ENCODE assay signal across 24 cellular contexts in genomic region chr12:113610698-113611097, GRCh38.
DNase-seq lines count a peak whose midpoint lies in the region; ATAC-seq and TF ChIP-seq lines count a peak whose summit lies in the region.
"Had no signal": no experiment of that assay in that cellular context is flagged by ENCODE, and none has a peak within 500 bp of the region (broad histone marks: within the 10 kb centered on the region; RNA-seq: fewer than 3 reads in every experiment).

No MANE protein-coding gene starts in this region.

- H3K27ac ChIP-seq in neuronal stem cell (replicated peaks; ENCODE audit: low read length) (peak overlapping the region; percentile 80), Peyer's patch (no peak overlapping the region), esophagus muscularis mucosa (replicated peaks in 1 of 4) (no peak overlapping the region)
- H3K27ac ChIP-seq: PC-9, RWPE1 had no signal

- TF ChIP-seq EP300 in esophagus muscularis mucosa (IDR thresholded peaks at IDR 0.05) = no peak

- H3K9ac ChIP-seq in iPS-15b (ENCODE audit: low read depth, low read length) = peak overlapping the region; percentile 77
- peak overlapping the region; percentile 57 for H3K9ac ChIP-seq in neuronal stem cell (ENCODE audit: low read depth, low read length, poor library complexity)
- H3K9ac ChIP-seq: SK-N-SH had no signal

- H3K79me1 ChIP-seq in neuronal stem cell (ENCODE audit: low read depth, low read length) = no peaks in the 10 kb centered on the region

- no peak overlapping the region for H4K91ac ChIP-seq in neuronal stem cell (ENCODE audit: low read depth, low read length, poor library complexity)

- no peak overlapping the region for H2BK5ac ChIP-seq in neuronal stem cell (ENCODE audit: low read length)

- in situ Hi-C loops in HAP-1 (cut with MboI; ENCODE audit: low sequenced_read_pairs) = no loop called here

- H3K9me3 ChIP-seq in HAP-1 = no peaks in the 10 kb centered on the region
- H3K9me3 ChIP-seq in iPS-15b (ENCODE audit: control insufficient read depth, insufficient read depth, low read length) = no peaks in the 10 kb centered on the region
- peaks cover 0 to 5% of the 10 kb centered on the region in 2 donors for H3K9me3 ChIP-seq in neuronal stem cell (replicated peaks in 1 of 2; ENCODE audit: control insufficient read depth in 2 of 2, insufficient read depth in 1 of 2, low read depth in 1 of 2, low read length in 2 of 2)
- H3K9me3 ChIP-seq in Peyer's patch = no peaks in the 10 kb centered on the region
- peaks cover 0 to 10% (median 2%) of the 10 kb centered on the region in 4 donors for H3K9me3 ChIP-seq in esophagus muscularis mucosa
- H3K9me3 ChIP-seq: BE2C, SK-N-SH had no signal

- no peak overlapping the region for H4K8ac ChIP-seq in neuronal stem cell (ENCODE audit: low read depth, low read length)

- peak in 1 of 2 experiments; percentile 37 for DNase-seq in HAP-1 (ENCODE audit: low spot score in 2 of 2)
- peak; percentile 67 for DNase-seq in ecto neural progenitor cell (ENCODE audit: low spot score)
- no peak for DNase-seq in neuronal stem cell (ENCODE audit: low spot score)
- DNase-seq in Peyer's patch = no peak
- DNase-seq in esophagus muscularis mucosa (ENCODE audit: extremely low spot score) = no peak
- DNase-seq in HCEC 1CT = no peak
- DNase-seq: BE2C, DMS79 treated with DMSO at 0.1 percent for 48 hours, GOT3, HFFc6, KBM-7, NCI-H1092, NCI-H1436, NCI-H187 treated with DMSO at 0.1 percent for 48 hours, NCI-H2107, NCI-H446 treated with DMSO at 0.1 percent for 48 hours, NCI-H526 treated with DMSO at 0.1 percent for 48 hours, PC-9, SIG-M5, SK-N-SH had no signal

- no peak for ATAC-seq in GM18858 (IDR thresholded peaks at IDR 0.05; ENCODE audit: unreplicated experiment)
- ATAC-seq: GM12878 had no signal

- H2BK12ac ChIP-seq in neuronal stem cell (ENCODE audit: low read length) = peak overlapping the region; percentile 50

- H3K4me3 ChIP-seq in HAP-1 = peak overlapping the region; percentile 17
- H3K4me3 ChIP-seq in iPS-15b (ENCODE audit: low read depth, low read length) = peak overlapping the region; percentile 71
- peak overlapping the region in 1 of 2 donors; percentile 4 for H3K4me3 ChIP-seq in neuronal stem cell (ENCODE audit: low read length in 2 of 2)
- no peak overlapping the region for H3K4me3 ChIP-seq in Peyer's patch
- no peak overlapping the region for H3K4me3 ChIP-seq in esophagus muscularis mucosa
- H3K4me3 ChIP-seq: GM12878, PC-9 had no signal

- peak overlapping the region; percentile 69 for H2BK120ac ChIP-seq in neuronal stem cell (ENCODE audit: low read depth, low read length)

- H3K36me3 ChIP-seq in HAP-1 (replicated peaks) = no peaks in the 10 kb centered on the region
- no peaks in the 10 kb centered on the region for H3K36me3 ChIP-seq in iPS-15b (ENCODE audit: control insufficient read depth, insufficient read depth, low read length)
- no peaks in the 10 kb centered on the region for H3K36me3 ChIP-seq in neuronal stem cell (replicated peaks in 1 of 2; ENCODE audit: control insufficient read depth in 2 of 2, insufficient read depth in 2 of 2, low read length in 2 of 2)
- H3K36me3 ChIP-seq in Peyer's patch = no peaks in the 10 kb centered on the region
- H3K36me3 ChIP-seq in esophagus muscularis mucosa = no peaks in the 10 kb centered on the region
- H3K36me3 ChIP-seq: BE2C had no signal

- H3K18ac ChIP-seq in neuronal stem cell (ENCODE audit: low read length) = peak overlapping the region; percentile 92

- peak overlapping the region; percentile 36 for H2AK5ac ChIP-seq in neuronal stem cell (ENCODE audit: low read depth, low read length)

- TF ChIP-seq CTCF in Peyer's patch (IDR thresholded peaks at IDR 0.05) (no peak), esophagus muscularis mucosa (IDR thresholded peaks at IDR 0.05) (no peak)

- H2AFZ ChIP-seq in neuronal stem cell (ENCODE audit: low read length) = peak overlapping the region; percentile 36
- H2AFZ ChIP-seq: PC-9 had no signal

- intact Hi-C loops in esophagus muscularis mucosa (cut with DNase I) = no loop called here

- H3K4ac ChIP-seq in neuronal stem cell (ENCODE audit: low read length) = no peak overlapping the region

- H3K14ac ChIP-seq in neuronal stem cell (ENCODE audit: low read length) = peak overlapping the region; percentile 60

- H3K4me1 ChIP-seq in HAP-1 (peaks cover 18% of the 10 kb centered on the region), iPS-15b (ENCODE audit: control insufficient read depth, insufficient read depth, low read length) (peaks cover 21% of the 10 kb centered on the region), neuronal stem cell (ENCODE audit: control insufficient read depth in 2 of 2, insufficient read depth in 1 of 2, low read depth in 1 of 2, low read length in 2 of 2) (peaks cover 13 to 17% of the 10 kb centered on the region in 2 donors), Peyer's patch (no peaks in the 10 kb centered on the region), esophagus muscularis mucosa (no peaks in the 10 kb centered on the region)
- H3K4me1 ChIP-seq: BE2C had no signal

- H3K27me3 ChIP-seq in HAP-1 (ENCODE audit: low read depth) = no peaks in the 10 kb centered on the region
- H3K27me3 ChIP-seq in iPS-15b (ENCODE audit: control insufficient read depth, insufficient read depth, low read length) = no peaks in the 10 kb centered on the region
- H3K27me3 ChIP-seq in neuronal stem cell (ENCODE audit: control insufficient read depth in 3 of 3, insufficient read depth in 3 of 3, low read depth in 1 of 3, low read length in 3 of 3) = peaks cover 0 to 59% (median 13%) of the 10 kb centered on the region in 3 experiments
- no peaks in the 10 kb centered on the region for H3K27me3 ChIP-seq in Peyer's patch
- peaks cover 0 to 81% (median 10%) of the 10 kb centered on the region in 4 donors for H3K27me3 ChIP-seq in esophagus muscularis mucosa

- H2BK15ac ChIP-seq in neuronal stem cell (ENCODE audit: low read length) = no peak overlapping the region

- no CpG with 5 or more reads among the region's 13 CpGs for WGBS in neuronal stem cell (ENCODE audit: extremely low coverage in 2 of 2, insufficient read length in 2 of 2, insufficient replicate concordance in 1 of 2), 2 donors
- 0% methylated on average over 13 of the region's 13 CpGs for WGBS in esophagus muscularis mucosa

- peak overlapping the region; percentile 57 for H3K4me2 ChIP-seq in neuronal stem cell (ENCODE audit: insufficient read depth, low read length, poor library complexity, severe bottlenecking)
- H3K4me2 ChIP-seq: PC-9, SK-N-SH had no signal

- no peak for TF ChIP-seq POLR2A in Peyer's patch (IDR thresholded peaks at IDR 0.05)
- TF ChIP-seq POLR2A in esophagus muscularis mucosa (IDR thresholded peaks at IDR 0.05; ENCODE audit: low read depth) = no peak

- H3K23ac ChIP-seq in neuronal stem cell (ENCODE audit: low read depth, low read length, poor library complexity) = no peak overlapping the region

Comparison
In these comparisons a context has a peak if more than half of its experiments do, and no peak if none do; other contexts are left out.
1. H3K4me3 ChIP-seq: peak in HAP-1 (single experiment) and iPS-15b (single experiment); none in Peyer's patch (0 of 4) and esophagus muscularis mucosa (0 of 4).